13 cellular contexts compared by ENCODE assay signal in the genomic region with DNA sequence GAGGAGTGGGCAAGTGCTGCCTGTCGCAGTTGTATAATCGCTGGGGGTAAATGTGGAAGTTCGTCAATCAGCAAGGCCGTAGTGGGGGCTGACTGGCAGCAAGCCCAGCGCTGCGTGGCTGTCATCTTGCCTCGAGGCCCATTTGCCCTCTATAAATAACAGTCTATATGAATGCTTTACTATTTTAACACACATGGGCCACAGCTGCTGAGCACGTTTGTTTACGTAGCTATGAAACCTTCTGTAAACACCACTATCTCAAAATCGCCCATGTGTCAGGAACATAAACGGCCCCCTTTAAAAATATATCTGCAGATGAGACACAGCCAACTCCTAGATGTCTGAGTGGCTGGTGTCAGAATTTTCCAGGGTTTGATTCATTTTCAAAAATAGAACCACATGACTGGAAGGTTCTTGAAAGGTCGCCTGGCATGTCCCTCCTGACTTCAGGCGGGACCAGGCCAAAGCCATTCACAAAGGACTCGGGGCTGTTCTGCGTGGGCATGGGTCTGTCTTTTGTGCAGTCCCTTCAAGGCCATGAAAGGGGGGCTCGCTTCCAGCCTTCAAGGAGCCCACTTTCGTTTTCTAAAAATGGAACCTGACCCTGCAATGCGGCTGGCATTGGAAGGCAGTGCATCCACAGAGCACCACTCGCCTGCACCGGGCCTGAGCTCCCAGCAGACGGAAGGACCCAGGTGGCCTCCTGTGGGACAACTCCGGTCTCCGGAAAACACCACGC.
A peak's percentile ranks its signal among the peaks of the same experiment; 100 is the strongest.
DNase-seq lines count a peak whose midpoint lies in the region; ATAC-seq, FAIRE-seq and TF ChIP-seq lines count a peak whose summit lies in the region.
"Had no signal": no experiment of that assay in that cellular context is flagged by ENCODE, and none has a peak within 500 bp of the region (broad histone marks: within the 10 kb centered on the region; RNA-seq: fewer than 3 reads in every experiment).

No MANE protein-coding gene starts in this region.

- peak; percentile 34 for DNase-seq in G401 (ENCODE audit: low spot score)
- peak; percentile 14 for DNase-seq in NCI-H2081 treated with DMSO at 0.1 percent for 48 hours (lab: John Stamatoyannopoulos, UW)
- peak; percentile 62 for DNase-seq in myocyte (ENCODE audit: low read depth)
- DNase-seq in NCI-H524 (lab: John Stamatoyannopoulos, UW) = no peak
- DNase-seq in activated naive CD4-positive, alpha-beta T cell (lab: John Stamatoyannopoulos, UW) = no peak
- DNase-seq in GM12892 (ENCODE audit: insufficient read length) = no peak
- DNase-seq: activated CD4-positive, alpha-beta T cell treated with anti-CD3 and anti-CD28 coated beads, Interleukin-2, amount 50 U/mL, for 1 hour; activated naive CD4-positive, alpha-beta T cell treated with anti-CD3 and anti-CD28 coated beads, Interleukin-2, amount 10 ng/mL, durations not matched to agents 7 days and 5 days; NCI-H226; sigmoid colon had no signal

- in situ Hi-C loops in G401 (cut with HindIII; ENCODE audit: low sequenced_read_pairs) = no loop called here

- no peak overlapping the region for H3K4me3 ChIP-seq in endocrine pancreas (ENCODE audit: control insufficient read depth, insufficient read depth, low read length)
- H3K4me3 ChIP-seq: GM12878, sigmoid colon had no signal

- H3K27me3 ChIP-seq in endocrine pancreas (ENCODE audit: control insufficient read depth, insufficient read depth, low read length) = no peaks in the 10 kb centered on the region
- H3K27me3 ChIP-seq: sigmoid colon had no signal

- no peaks in the 10 kb centered on the region for H3K36me3 ChIP-seq in endocrine pancreas (ENCODE audit: control insufficient read depth, insufficient read depth, low read length)
- H3K36me3 ChIP-seq: sigmoid colon had no signal

- no peaks in the 10 kb centered on the region for H3K9me3 ChIP-seq in endocrine pancreas (ENCODE audit: control insufficient read depth, low read length)
- H3K9me3 ChIP-seq: sigmoid colon had no signal

- peak overlapping the region; percentile 73 for H3K9ac ChIP-seq in endocrine pancreas (ENCODE audit: control insufficient read depth, insufficient read depth, low read length)

- H3K4me1 ChIP-seq in endocrine pancreas (ENCODE audit: control insufficient read depth, insufficient read depth, low read length) = no peaks in the 10 kb centered on the region

- FAIRE-seq in GM12892 (lab: Jason Lieb, UNC) = no peak
- FAIRE-seq: GM12878 had no signal

- no peak for TF ChIP-seq POLR2A in GM12892 (IDR thresholded peaks at IDR 0.05; ENCODE audit: low read depth, low read length)

- ATAC-seq in GM18498 (IDR thresholded peaks at IDR 0.05; ENCODE audit: unreplicated experiment) = no peak
- ATAC-seq: GM12878 had no signal

Comparison
In these comparisons a context has a peak if more than half of its experiments do, and no peak if none do; other contexts are left out.
1. DNase-seq: peak in G401 (single experiment), NCI-H2081 treated with DMSO at 0.1 percent for 48 hours (single experiment) and myocyte (single experiment); none in NCI-H524 (0 of 2), activated naive CD4-positive, alpha-beta T cell (0 of 4) and GM12892 (single experiment).